In the genomic region with DNA sequence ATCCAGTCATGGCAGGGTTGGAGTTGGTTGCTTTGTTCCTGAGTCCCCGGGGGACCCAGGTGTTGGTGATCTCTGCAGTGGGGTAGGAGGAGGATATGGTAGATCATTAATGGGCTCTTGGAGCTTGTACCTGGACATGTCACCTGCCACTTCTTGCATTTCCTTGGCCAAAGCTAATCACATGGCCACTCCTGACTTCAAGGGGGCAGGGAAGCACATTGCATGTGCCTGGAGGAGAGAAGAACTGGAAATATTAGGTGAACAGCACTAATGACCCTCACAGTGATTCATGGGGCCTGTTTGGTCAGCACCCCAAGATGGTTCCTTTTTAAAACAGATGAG, we compare ENCODE assay signal across 22 cellular contexts.
DNase-seq lines count a peak whose midpoint lies in the region; ATAC-seq, FAIRE-seq and TF ChIP-seq lines count a peak whose summit lies in the region.
"Had no signal": no experiment of that assay in that cellular context is flagged by ENCODE, and none has a peak within 500 bp of the region (broad histone marks: within the 10 kb centered on the region; RNA-seq: fewer than 3 reads in every experiment).

No MANE protein-coding gene starts in this region.

- no peak overlapping the region for H3K4me3 ChIP-seq in bronchial epithelial cell (ENCODE audit: low read depth, low read length)
- H3K4me3 ChIP-seq in mesodermal cell (ENCODE audit: extremely low read depth, insufficient read depth, low read length, poor library complexity, severe bottlenecking) = no peak overlapping the region
- H3K4me3 ChIP-seq in suprapubic skin = no peak overlapping the region
- no peak overlapping the region for H3K4me3 ChIP-seq in GM23338
- H3K4me3 ChIP-seq: dorsolateral prefrontal cortex, heart right ventricle, SJCRH30 had no signal

- no peak overlapping the region for H2BK12ac ChIP-seq in H9 (ENCODE audit: insufficient read length, low read depth, low read length)

- H4K20me1 ChIP-seq in H9 (ENCODE audit: control insufficient read depth, insufficient read depth, insufficient read length) (no peaks in the 10 kb centered on the region), GM23338 (replicated peaks; ENCODE audit: insufficient read depth) (0 out of 2 replicates have a peak, but pooled peaks cover 3% of the 10 kb centered on the region)

- H3K27me3 ChIP-seq in H9 (ENCODE audit: insufficient read depth, low read length) (no peaks in the 10 kb centered on the region), bronchial epithelial cell (ENCODE audit: control insufficient read depth, insufficient read depth, low read length) (no peaks in the 10 kb centered on the region), suprapubic skin (no peaks in the 10 kb centered on the region), GM23338 (ENCODE audit: insufficient read depth) (no peaks in the 10 kb centered on the region)
- H3K27me3 ChIP-seq: dorsolateral prefrontal cortex, heart right ventricle, SJCRH30 had no signal

- no peak overlapping the region for H2AK5ac ChIP-seq in H9 (ENCODE audit: insufficient read length, low read length)

- no peak overlapping the region for H3K4ac ChIP-seq in H9 (ENCODE audit: low read depth, low read length)

- no peak overlapping the region for H3K9ac ChIP-seq in H9 (ENCODE audit: extremely low read depth, insufficient read length, low read length)

- TF ChIP-seq POLR2A in suprapubic skin (IDR thresholded peaks at IDR 0.05) = no peak

- H2BK20ac ChIP-seq in H9 (ENCODE audit: low read depth, low read length, poor library complexity, severe bottlenecking) = no peak overlapping the region

- H3K27ac Mint-ChIP-seq in H9 (peak overlapping the region in 2 of 3 experiments; percentile 32 to 51; a peak in 1 of 7 replicates), GM23338 (no peak overlapping the region)
- H3K27ac Mint-ChIP-seq: activated naive CD8-positive, alpha-beta T cell treated with anti-CD3 and anti-CD28 coated beads, Interleukin-2, amount 50 U/mL, for 24 hours; activated T-helper 17 cell treated with anti-CD3 and anti-CD28 coated beads, Interleukin-2, amount 50 U/mL, for 72 hours had no signal

- H3K79me2 ChIP-seq in H9 (ENCODE audit: insufficient read depth, low read length) (no peaks in the 10 kb centered on the region), GM23338 (replicated peaks; ENCODE audit: insufficient read depth) (peaks cover 4% of the 10 kb centered on the region)

- H3K36me3 Mint-ChIP-seq in H9 (ENCODE audit: insufficient read depth in 1 of 3, low read depth in 3 of 3) (peaks cover 0 to 4% (median 0%) of the 10 kb centered on the region in 3 experiments; a peak in 1 of 7 replicates), GM23338 (ENCODE audit: low read depth) (no peaks in the 10 kb centered on the region; the same call in 2 of the 3 replicates)

- no peak overlapping the region for H4K8ac ChIP-seq in H9 (replicated peaks; ENCODE audit: insufficient read length, low read depth, low read length)

- H3K23me2 ChIP-seq in H9 (ENCODE audit: insufficient read length, low read depth, low read length, poor library complexity, severe bottlenecking) = no peaks in the 10 kb centered on the region

- H3K23ac ChIP-seq in H9 (ENCODE audit: insufficient read length, low read depth, low read length) = no peak overlapping the region

- H3K4me1 ChIP-seq in H9 (ENCODE audit: insufficient read depth, low read length) (peaks cover 3% of the 10 kb centered on the region; the same call in 1 of the 2 replicates), mesodermal cell (ENCODE audit: control insufficient read depth, insufficient read depth, low read length, poor library complexity, severe bottlenecking) (peaks cover 55% of the 10 kb centered on the region), suprapubic skin (peaks cover 73% of the 10 kb centered on the region), GM23338 (ENCODE audit: insufficient read depth) (peaks cover 24% of the 10 kb centered on the region)

- H3K27ac ChIP-seq in H9 (ENCODE audit: insufficient read length, low read depth, low read length) = no peak overlapping the region
- peak overlapping the region; percentile 17 for H3K27ac ChIP-seq in mesodermal cell (ENCODE audit: low read depth, low read length, severe bottlenecking)
- peak overlapping the region; percentile 91 for H3K27ac ChIP-seq in suprapubic skin
- no peak overlapping the region for H3K27ac ChIP-seq in GM23338 (ENCODE audit: low read depth)
- H3K27ac ChIP-seq: SJCRH30 had no signal

- H3K9me3 Mint-ChIP-seq in H9 = no peaks in the 10 kb centered on the region
- no peaks in the 10 kb centered on the region for H3K9me3 Mint-ChIP-seq in GM23338
- H3K9me3 Mint-ChIP-seq: activated naive CD8-positive, alpha-beta T cell treated with anti-CD3 and anti-CD28 coated beads, Interleukin-2, amount 50 U/mL, for 24 hours; activated T-helper 17 cell treated with anti-CD3 and anti-CD28 coated beads, Interleukin-2, amount 50 U/mL, for 72 hours had no signal

- DNase-seq in H9 = no peak
- DNase-seq in bronchial epithelial cell (ENCODE audit: low read depth) = peak; percentile 26
- DNase-seq in suprapubic skin (ENCODE audit: low spot score in 2 of 2) = no peak
- no peak for DNase-seq in GM23338 (ENCODE audit: low spot score)
- DNase-seq in activated CD4-positive, alpha-beta T cell treated with anti-CD3 and anti-CD28 coated beads, Interleukin-2, amount 50 U/mL, for 1 hour = no peak
- no peak for DNase-seq in Kasumi-1 (lab: John Stamatoyannopoulos, UW)
- DNase-seq: activated CD4-positive, CD25-positive, alpha-beta regulatory T cell treated with anti-CD3 and anti-CD28 coated beads, Interleukin-2, amount 50 U/mL, for 72 hours; activated naive CD8-positive, alpha-beta T cell treated with anti-CD3 and anti-CD28 coated beads, Interleukin-2, amount 50 U/mL, for 24 hours; AML-193; COR-L47; dorsolateral prefrontal cortex; HCEC 1CT; KBM-7; mesendoderm; NCI-H2029 treated with DMSO at 0.1 percent for 48 hours; SJCRH30; stimulated activated naive CD4-positive, alpha-beta T cell treated with Interleukin-2 at 50 U/mL for 16 hours had no signal

- H3K9me3 ChIP-seq in H9 (ENCODE audit: control insufficient read depth, low read depth, low read length) (no peaks in the 10 kb centered on the region), mesodermal cell (ENCODE audit: control insufficient read depth, low read length) (no peaks in the 10 kb centered on the region), suprapubic skin (no peaks in the 10 kb centered on the region)
- H3K9me3 ChIP-seq: heart right ventricle, SJCRH30 had no signal

- H3K4me3 Mint-ChIP-seq in H9 = no peak overlapping the region
- no peak overlapping the region for H3K4me3 Mint-ChIP-seq in GM23338
- H3K4me3 Mint-ChIP-seq: activated naive CD8-positive, alpha-beta T cell treated with anti-CD3 and anti-CD28 coated beads, Interleukin-2, amount 50 U/mL, for 24 hours; activated T-helper 17 cell treated with anti-CD3 and anti-CD28 coated beads, Interleukin-2, amount 50 U/mL, for 72 hours had no signal

- no peak overlapping the region for H2BK5ac ChIP-seq in H9 (ENCODE audit: insufficient read length, low read length)

- 0 out of 2 replicates have a peak, but pooled peaks cover 3% of the 10 kb centered on the region for H3F3A ChIP-seq in GM23338 (replicated peaks; ENCODE audit: low read depth)

- H3K9me2 ChIP-seq in GM23338 (ENCODE audit: insufficient read depth) = peaks cover 3% of the 10 kb centered on the region; the same call in 1 of the 2 replicates

- no peak overlapping the region for H2AFZ ChIP-seq in H9 (ENCODE audit: low read length)
- no peak overlapping the region for H2AFZ ChIP-seq in GM23338

- no peak overlapping the region for H3K56ac ChIP-seq in H9 (ENCODE audit: insufficient read length, low read depth, low read length)

- no peak overlapping the region for H3T11ph ChIP-seq in H9 (ENCODE audit: low read length)

- no peak overlapping the region for H2BK15ac ChIP-seq in H9 (ENCODE audit: low read depth, low read length)

- no peaks in the 10 kb centered on the region for H3K36me3 ChIP-seq in bronchial epithelial cell (ENCODE audit: control insufficient read depth, insufficient read depth, low read length)
- H3K36me3 ChIP-seq in mesodermal cell (ENCODE audit: control insufficient read depth, insufficient read depth, low read length) = peaks cover 11% of the 10 kb centered on the region
- H3K36me3 ChIP-seq in suprapubic skin = no peaks in the 10 kb centered on the region
- H3K36me3 ChIP-seq in GM23338 (ENCODE audit: insufficient read depth) = no peaks in the 10 kb centered on the region
- H3K36me3 ChIP-seq: heart right ventricle, SJCRH30 had no signal

- H3K18ac ChIP-seq in H9 (ENCODE audit: insufficient read length, low read depth, low read length) = no peak overlapping the region

- TF ChIP-seq EP300 in suprapubic skin (IDR thresholded peaks at IDR 0.05) = no peak

- no peak overlapping the region for H2BK120ac ChIP-seq in H9 (ENCODE audit: low read depth, low read length, poor library complexity, severe bottlenecking)

- FAIRE-seq in bronchial epithelial cell (lab: Jason Lieb, UNC) = no peak
- FAIRE-seq: GM19239 had no signal

- ATAC-seq in HG02885 (IDR thresholded peaks at IDR 0.05; ENCODE audit: poor library complexity, unreplicated experiment) (no peak), GM23338 (no peak)
- ATAC-seq: activated naive CD8-positive, alpha-beta T cell treated with anti-CD3 and anti-CD28 coated beads, Interleukin-2, amount 50 U/mL, for 24 hours; activated T-helper 17 cell treated with anti-CD3 and anti-CD28 coated beads, Interleukin-2, amount 50 U/mL, for 72 hours had no signal

- H4K91ac ChIP-seq in H9 (ENCODE audit: insufficient read length, low read depth, low read length) = no peak overlapping the region

- H3K14ac ChIP-seq in H9 (ENCODE audit: insufficient read depth, low read length) = no peak overlapping the region

- H3K79me1 ChIP-seq in H9 (ENCODE audit: insufficient read depth, low read depth, low read length, poor library complexity, severe bottlenecking) = no peaks in the 10 kb centered on the region

- H3K27me3 Mint-ChIP-seq in H9 (ENCODE audit: low read depth) = peaks cover 2% of the 10 kb centered on the region; the same call in 1 of the 2 replicates
- peaks cover 7% of the 10 kb centered on the region for H3K27me3 Mint-ChIP-seq in GM23338 (ENCODE audit: insufficient read depth, low read depth, poor library complexity)
- H3K27me3 Mint-ChIP-seq: activated T-helper 17 cell treated with anti-CD3 and anti-CD28 coated beads, Interleukin-2, amount 50 U/mL, for 72 hours had no signal

- H3K4me1 Mint-ChIP-seq in H9 = peaks cover 42 to 49% of the 10 kb centered on the region in 2 experiments
- H3K4me1 Mint-ChIP-seq in GM23338 = peaks cover 60% of the 10 kb centered on the region
- H3K4me1 Mint-ChIP-seq: activated naive CD8-positive, alpha-beta T cell treated with anti-CD3 and anti-CD28 coated beads, Interleukin-2, amount 50 U/mL, for 24 hours; activated T-helper 17 cell treated with anti-CD3 and anti-CD28 coated beads, Interleukin-2, amount 50 U/mL, for 72 hours had no signal

- WGBS in H9 (ENCODE audit: extremely low coverage, insufficient read length, low lambda C conversion rate) = no CpG with 5 or more reads among the region's 1 CpG
- WGBS in mesodermal cell (ENCODE audit: insufficient coverage in 2 of 2), 2 experiments = 89% methylated on average over 1 of the region's 1 CpG; no CpG with 5 or more reads in 1 of the 2 experiments
- 80% methylated on average over 1 of the region's 1 CpG for WGBS in suprapubic skin

- no peak for TF ChIP-seq CTCF in H9 (conservative IDR thresholded peaks at IDR 0.05)
- no peak for TF ChIP-seq CTCF in bronchial epithelial cell (IDR thresholded peaks at IDR 0.05; ENCODE audit: insufficient read depth, low read length, severe bottlenecking)
- TF ChIP-seq CTCF in suprapubic skin (IDR thresholded peaks at IDR 0.05) = no peak
- no peak for TF ChIP-seq CTCF in GM23338 (conservative IDR thresholded peaks at IDR 0.05; ENCODE audit: low read depth in 2 of 2)

- no peak overlapping the region for H4K5ac ChIP-seq in H9 (ENCODE audit: insufficient read length, low read depth, low read length)

- H3K4me2 ChIP-seq in H9 (ENCODE audit: insufficient read depth, insufficient read length, low read length) (no peak overlapping the region), GM23338 (no peak overlapping the region)

Comparison
In these comparisons a context has a peak if more than half of its experiments do, and no peak if none do; other contexts are left out.
1. H3K27ac ChIP-seq: peak in mesodermal cell (single experiment) and suprapubic skin (single experiment); none in H9 (single experiment) and GM23338 (single experiment).